Comparison of ENCODE assay signal across 13 cellular contexts in the genomic region with DNA sequence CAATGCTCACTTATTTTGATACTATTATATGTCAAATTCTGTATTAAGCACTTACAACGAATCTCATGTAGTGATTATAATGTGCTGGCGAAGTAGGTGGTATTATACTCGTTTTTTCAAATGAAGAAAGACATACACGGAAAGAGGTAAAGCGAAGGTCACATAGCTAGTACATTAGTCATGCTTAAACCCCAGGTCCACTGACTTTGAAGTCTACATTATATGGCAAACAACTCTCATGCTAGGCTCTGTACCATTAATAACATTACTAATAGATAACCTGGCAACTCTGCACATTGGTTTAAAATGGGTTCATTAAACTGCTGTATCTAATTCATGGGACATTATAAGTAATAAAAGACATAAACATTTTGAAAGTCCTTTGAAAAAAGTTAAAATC. TPM values are rescaled to one million over a fixed set of nuclear protein-coding genes. Genes with fewer than 3 reads are reported as not detected.
DNase-seq lines count a peak whose midpoint lies in the region; ATAC-seq, FAIRE-seq and TF ChIP-seq lines count a peak whose summit lies in the region.
"Had no signal": no experiment of that assay in that cellular context is flagged by ENCODE, and none has a peak within 500 bp of the region (broad histone marks: within the 10 kb centered on the region; RNA-seq: fewer than 3 reads in every experiment).

No MANE protein-coding gene starts in this region.

- ATAC-seq in natural killer cell (no peak), body of pancreas (no peak)
- ATAC-seq: heart right ventricle had no signal

- H3K27ac ChIP-seq in body of pancreas: no peak overlapping the region

- H3K36me3 Mint-ChIP-seq in T-helper 2 cell treated with Interferon-gamma antibody and Interleukin-4, amounts not matched to agents 5 μg/mL and 100 μg/mL, for 36 hours (ENCODE audit: low read depth): peaks cover 61% of the 10 kb centered on the region
- H3K36me3 Mint-ChIP-seq in natural killer cell: peaks cover 19% of the 10 kb centered on the region
- H3K36me3 Mint-ChIP-seq: brain had no signal

- H3K27me3 Mint-ChIP-seq in T-helper 2 cell treated with Interferon-gamma antibody and Interleukin-4, amounts not matched to agents 5 μg/mL and 100 μg/mL, for 36 hours (ENCODE audit: low read depth): no peaks in the 10 kb centered on the region
- no peaks in the 10 kb centered on the region for H3K27me3 Mint-ChIP-seq in natural killer cell (ENCODE audit: low read depth in 2 of 2)

- intact Hi-C loops in natural killer cell (cut with micrococcal nuclease) (no loop called here), body of pancreas (cut with DNase I) (no loop called here)

- H3K27me3 ChIP-seq in body of pancreas: no peaks in the 10 kb centered on the region

- H3K4me3 ChIP-seq in body of pancreas: no peak overlapping the region

- H3K9me3 Mint-ChIP-seq in T-helper 2 cell treated with Interferon-gamma antibody and Interleukin-4, amounts not matched to agents 5 μg/mL and 100 μg/mL, for 36 hours: no peaks in the 10 kb centered on the region
- H3K9me3 Mint-ChIP-seq in natural killer cell: no peaks in the 10 kb centered on the region
- H3K9me3 Mint-ChIP-seq: brain had no signal

- peak overlapping the region; percentile 56 for H3K27ac Mint-ChIP-seq in T-helper 2 cell treated with Interferon-gamma antibody and Interleukin-4, amounts not matched to agents 5 μg/mL and 100 μg/mL, for 36 hours
- H3K27ac Mint-ChIP-seq in natural killer cell: peak overlapping the region; percentile 96 to 98
- H3K27ac Mint-ChIP-seq: brain had no signal

- H3K4me1 Mint-ChIP-seq in T-helper 2 cell treated with Interferon-gamma antibody and Interleukin-4, amounts not matched to agents 5 μg/mL and 100 μg/mL, for 36 hours (ENCODE audit: low read depth): peaks cover 48% of the 10 kb centered on the region
- peaks cover 78 to 89% of the 10 kb centered on the region in 2 donors for H3K4me1 Mint-ChIP-seq in natural killer cell
- H3K4me1 Mint-ChIP-seq: brain had no signal

- 60 to 63% methylated on average over 5 of the region's 5 CpGs for WGBS in body of pancreas, 2 donors

- no peak for TF ChIP-seq POLR2A in GM12891 (IDR thresholded peaks at IDR 0.05; ENCODE audit: low read depth, low read length)
- no peak for TF ChIP-seq POLR2A in body of pancreas (IDR thresholded peaks at IDR 0.05)

- TF ChIP-seq CTCF in natural killer cell (IDR thresholded peaks at IDR 0.05) (no peak), body of pancreas (IDR thresholded peaks at IDR 0.05) (no peak)

- H3K36me3 ChIP-seq in body of pancreas (replicated peaks in 1 of 2; ENCODE audit: insufficient read depth in 1 of 2, low read depth in 2 of 2): no peaks in the 10 kb centered on the region

- H3K4me3 Mint-ChIP-seq in T-helper 2 cell treated with Interferon-gamma antibody and Interleukin-4, amounts not matched to agents 5 μg/mL and 100 μg/mL, for 36 hours: peak overlapping the region; percentile 79
- peak overlapping the region; percentile 66 for H3K4me3 Mint-ChIP-seq in natural killer cell
- H3K4me3 Mint-ChIP-seq: brain had no signal

- H3K4me1 ChIP-seq in body of pancreas: no peaks in the 10 kb centered on the region

- no peaks in the 10 kb centered on the region for H3K9me3 ChIP-seq in body of pancreas
- H3K9me3 ChIP-seq: heart right ventricle had no signal

- no peak for FAIRE-seq in GM12891 (lab: Jason Lieb, UNC)
- FAIRE-seq: endometrium had no signal

- no peak for DNase-seq in T-helper 2 cell treated with Interferon-gamma antibody and Interleukin-4, amounts not matched to agents 5 μg/mL and 100 μg/mL, for 36 hours (ENCODE audit: low spot score)
- DNase-seq in T-helper 2 cell (no peak), M059J (ENCODE audit: low read depth) (peak; percentile 74), amniotic epithelial cell (ENCODE audit: low read depth) (peak; percentile 74), natural killer cell (no peak), GM12891 (ENCODE audit: insufficient read length, low spot score) (no peak), NCI-H1436 (lab: John Stamatoyannopoulos, UW) (no peak), body of pancreas (no peak)
- DNase-seq: 8988T, heart right ventricle, NCI-H2107 had no signal

TF ChIP-seq in GM12891, 5 proteins besides CTCF, POLR2A, EP300 and RAD21:
- TF ChIP-seq POU2F2 (IDR thresholded peaks at IDR 0.05; ENCODE audit: low read depth, low read length): no peak
- TF ChIP-seq TAF1 (IDR thresholded peaks at IDR 0.05; ENCODE audit: low read depth, low read length): no peak
- TF ChIP-seq SPI1 (IDR thresholded peaks at IDR 0.05; ENCODE audit: low read depth, low read length): no peak
- TF ChIP-seq PAX5 (IDR thresholded peaks at IDR 0.05; ENCODE audit: insufficient read depth, low read length, severe bottlenecking): no peak
- TF ChIP-seq POLR2AphosphoS5 (IDR thresholded peaks at IDR 0.05; ENCODE audit: low read depth, low read length): no peak

RNA-seq across cellular contexts. Expression of a gene that starts 21.3 kb away (rescaled TPM):
- total RNA-seq in M059J (2014; rRNA removed; shearing (Covaris generic)): 0.05 TPM in 1 of 2 replicates, not detected in the other
- total RNA-seq in natural killer cell: 100 to 1,000 TPM; 277 to 340 (median 295) TPM
- 1.4 TPM for polyA plus RNA-seq in GM12891 (2012; ENCODE audit: low read depth, missing spikeins)
- 1 to 10 TPM; 2.9 to 3.0 TPM for total RNA-seq in body of pancreas

Comparison
In these comparisons a context has a peak if more than half of its experiments do, and no peak if none do; other contexts are left out.
1. DNase-seq: peak in M059J (single experiment) and amniotic epithelial cell (single experiment); none in T-helper 2 cell treated with Interferon-gamma antibody and Interleukin-4, amounts not matched to agents 5 μg/mL and 100 μg/mL, for 36 hours (single experiment), T-helper 2 cell (0 of 5), natural killer cell (single experiment), GM12891 (single experiment), NCI-H1436 (single experiment) and body of pancreas (0 of 4).
2. RNA of a gene that starts 21.3 kb away (total RNA-seq): 277 to 340 TPM in natural killer cell; 2.9 to 3.0 TPM in body of pancreas and 0.05 TPM in M059J; every median in the first group is over 10 times any median in the second.